1 cellular context compared by ENCODE assay signal in the genomic region with DNA sequence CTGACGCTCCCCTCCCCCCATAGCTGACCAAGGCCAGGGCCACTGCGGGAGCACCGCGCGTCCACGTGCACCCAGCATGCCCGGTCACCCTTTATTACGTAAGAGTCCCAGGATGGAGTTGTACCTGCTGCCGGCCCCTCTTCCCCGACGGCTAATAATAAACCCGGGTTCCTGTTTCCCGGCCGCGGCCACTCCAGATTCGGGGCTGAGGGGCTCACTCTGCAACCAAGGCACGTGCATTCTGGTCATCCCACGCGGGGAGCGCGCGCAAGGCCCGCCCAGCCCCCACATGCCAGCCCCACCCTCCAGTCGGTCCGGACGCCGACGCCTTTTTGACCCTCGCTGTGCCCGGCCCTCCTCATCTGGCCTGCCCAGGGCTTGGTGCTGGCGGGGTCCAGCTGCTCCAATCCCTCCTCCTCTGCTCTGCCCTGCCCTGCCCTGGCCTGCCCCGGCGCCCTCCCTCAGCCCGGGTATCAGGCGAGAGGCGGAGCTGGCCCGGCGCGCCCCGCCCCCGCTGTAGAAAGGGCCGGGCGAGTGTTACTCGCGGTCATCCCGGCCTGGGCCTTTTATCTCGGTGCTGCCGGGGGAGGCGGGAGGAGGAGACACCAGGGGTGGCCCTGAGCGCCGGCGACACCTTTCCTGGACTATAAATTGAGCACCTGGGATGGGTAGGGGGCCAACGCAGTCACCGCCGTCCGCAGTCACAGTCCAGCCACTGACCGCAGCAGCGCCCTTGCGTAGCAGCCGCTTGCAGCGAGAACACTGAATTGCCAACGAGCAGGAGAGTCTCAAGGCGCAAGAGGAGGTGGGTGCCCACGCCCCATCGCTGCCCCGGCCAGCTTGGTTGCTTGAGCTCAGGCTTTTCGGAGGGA.
TF ChIP-seq lines count a peak whose summit lies in the region.

No MANE protein-coding gene starts in this region.

TF ChIP-seq in K562, 482 proteins besides CTCF, POLR2A, EP300 and RAD21 (continued from another document and continues in another):
- TF ChIP-seq ESRRB (CRISPR knock-in tag; IDR thresholded peaks at IDR 0.05; ENCODE audit: borderline replicate concordance) (no peak), NR3C1 (CRISPR knock-in tag; IDR thresholded peaks at IDR 0.05) (0 out of 2 replicates have a peak, but pooled peaks have one; percentile 4), MCM2 (IDR thresholded peaks at IDR 0.05; ENCODE audit: low read depth) (no peak), MAZ (CRISPR knock-in tag; conservative IDR thresholded peaks at IDR 0.05 in 1 of 2, IDR thresholded peaks at IDR 0.05 in 1 of 2) (peak; percentile 72 to 76; a peak in 3 of 4 replicates), ZNF79 (CRISPR knock-in tag; IDR thresholded peaks at IDR 0.05; ENCODE audit: low read depth) (no peak), CUX1 (CRISPR knock-in tag; IDR thresholded peaks at IDR 0.05) (no peak), SMARCB1 (IDR thresholded peaks at IDR 0.05; ENCODE audit: insufficient read length, low read depth) (no peak), NELFE (IDR thresholded peaks at IDR 0.05; ENCODE audit: insufficient read depth, insufficient read length) (peak; percentile 13), ZC3H4 (CRISPR knock-in tag; IDR thresholded peaks at IDR 0.05; ENCODE audit: borderline replicate concordance) (no peak), ZNF274 (IDR thresholded peaks at IDR 0.05; ENCODE audit: borderline replicate concordance, low read depth, low read length) (no peak), YY1 (IDR thresholded peaks at IDR 0.05; ENCODE audit: borderline replicate concordance in 1 of 3, control insufficient read depth in 1 of 3, extremely low read depth in 1 of 3, insufficient read depth in 3 of 3, insufficient read length in 1 of 3, insufficient replicate concordance in 2 of 3, low read depth in 1 of 3, low read length in 2 of 3) (no peak), GTF2A2 (tag; IDR thresholded peaks at IDR 0.05) (no peak), ZBTB9 (CRISPR knock-in tag; IDR thresholded peaks at IDR 0.05) (no peak), PBX2 (CRISPR knock-in tag; IDR thresholded peaks at IDR 0.05; ENCODE audit: low read depth) (no peak), PBX2 (tag; conservative IDR thresholded peaks at IDR 0.05; ENCODE audit: low read depth) (no peak), GABPA (tag; conservative IDR thresholded peaks at IDR 0.05; ENCODE audit: low read depth) (peak; percentile 21; the same call in 1 of the 2 replicates), HOXB6 (CRISPR knock-in tag; IDR thresholded peaks at IDR 0.05; ENCODE audit: borderline replicate concordance) (no peak), ZNF253 (CRISPR knock-in tag; conservative IDR thresholded peaks at IDR 0.05) (no peak), KDM1A (IDR thresholded peaks at IDR 0.05) (peak in 1 of 2 experiments; percentile 56; a peak in 3 of 4 replicates), E2F3 (CRISPR knock-in tag; IDR thresholded peaks at IDR 0.05) (no peak), THRAP3 (IDR thresholded peaks at IDR 0.05; ENCODE audit: borderline replicate concordance) (no peak), BCLAF1 (IDR thresholded peaks at IDR 0.05; ENCODE audit: borderline replicate concordance in 1 of 2, control insufficient read depth in 1 of 2, low read depth in 2 of 2, low read length in 1 of 2) (no peak), BRF1 (IDR thresholded peaks at IDR 0.05; ENCODE audit: borderline replicate concordance, extremely low read depth, insufficient read length) (no peak), HDAC2 (IDR thresholded peaks at IDR 0.05) (peak; percentile 74; the same call in 1 of the 2 replicates), ARNT (IDR thresholded peaks at IDR 0.05) (no peak)
- TF ChIP-seq, protein P1, sequence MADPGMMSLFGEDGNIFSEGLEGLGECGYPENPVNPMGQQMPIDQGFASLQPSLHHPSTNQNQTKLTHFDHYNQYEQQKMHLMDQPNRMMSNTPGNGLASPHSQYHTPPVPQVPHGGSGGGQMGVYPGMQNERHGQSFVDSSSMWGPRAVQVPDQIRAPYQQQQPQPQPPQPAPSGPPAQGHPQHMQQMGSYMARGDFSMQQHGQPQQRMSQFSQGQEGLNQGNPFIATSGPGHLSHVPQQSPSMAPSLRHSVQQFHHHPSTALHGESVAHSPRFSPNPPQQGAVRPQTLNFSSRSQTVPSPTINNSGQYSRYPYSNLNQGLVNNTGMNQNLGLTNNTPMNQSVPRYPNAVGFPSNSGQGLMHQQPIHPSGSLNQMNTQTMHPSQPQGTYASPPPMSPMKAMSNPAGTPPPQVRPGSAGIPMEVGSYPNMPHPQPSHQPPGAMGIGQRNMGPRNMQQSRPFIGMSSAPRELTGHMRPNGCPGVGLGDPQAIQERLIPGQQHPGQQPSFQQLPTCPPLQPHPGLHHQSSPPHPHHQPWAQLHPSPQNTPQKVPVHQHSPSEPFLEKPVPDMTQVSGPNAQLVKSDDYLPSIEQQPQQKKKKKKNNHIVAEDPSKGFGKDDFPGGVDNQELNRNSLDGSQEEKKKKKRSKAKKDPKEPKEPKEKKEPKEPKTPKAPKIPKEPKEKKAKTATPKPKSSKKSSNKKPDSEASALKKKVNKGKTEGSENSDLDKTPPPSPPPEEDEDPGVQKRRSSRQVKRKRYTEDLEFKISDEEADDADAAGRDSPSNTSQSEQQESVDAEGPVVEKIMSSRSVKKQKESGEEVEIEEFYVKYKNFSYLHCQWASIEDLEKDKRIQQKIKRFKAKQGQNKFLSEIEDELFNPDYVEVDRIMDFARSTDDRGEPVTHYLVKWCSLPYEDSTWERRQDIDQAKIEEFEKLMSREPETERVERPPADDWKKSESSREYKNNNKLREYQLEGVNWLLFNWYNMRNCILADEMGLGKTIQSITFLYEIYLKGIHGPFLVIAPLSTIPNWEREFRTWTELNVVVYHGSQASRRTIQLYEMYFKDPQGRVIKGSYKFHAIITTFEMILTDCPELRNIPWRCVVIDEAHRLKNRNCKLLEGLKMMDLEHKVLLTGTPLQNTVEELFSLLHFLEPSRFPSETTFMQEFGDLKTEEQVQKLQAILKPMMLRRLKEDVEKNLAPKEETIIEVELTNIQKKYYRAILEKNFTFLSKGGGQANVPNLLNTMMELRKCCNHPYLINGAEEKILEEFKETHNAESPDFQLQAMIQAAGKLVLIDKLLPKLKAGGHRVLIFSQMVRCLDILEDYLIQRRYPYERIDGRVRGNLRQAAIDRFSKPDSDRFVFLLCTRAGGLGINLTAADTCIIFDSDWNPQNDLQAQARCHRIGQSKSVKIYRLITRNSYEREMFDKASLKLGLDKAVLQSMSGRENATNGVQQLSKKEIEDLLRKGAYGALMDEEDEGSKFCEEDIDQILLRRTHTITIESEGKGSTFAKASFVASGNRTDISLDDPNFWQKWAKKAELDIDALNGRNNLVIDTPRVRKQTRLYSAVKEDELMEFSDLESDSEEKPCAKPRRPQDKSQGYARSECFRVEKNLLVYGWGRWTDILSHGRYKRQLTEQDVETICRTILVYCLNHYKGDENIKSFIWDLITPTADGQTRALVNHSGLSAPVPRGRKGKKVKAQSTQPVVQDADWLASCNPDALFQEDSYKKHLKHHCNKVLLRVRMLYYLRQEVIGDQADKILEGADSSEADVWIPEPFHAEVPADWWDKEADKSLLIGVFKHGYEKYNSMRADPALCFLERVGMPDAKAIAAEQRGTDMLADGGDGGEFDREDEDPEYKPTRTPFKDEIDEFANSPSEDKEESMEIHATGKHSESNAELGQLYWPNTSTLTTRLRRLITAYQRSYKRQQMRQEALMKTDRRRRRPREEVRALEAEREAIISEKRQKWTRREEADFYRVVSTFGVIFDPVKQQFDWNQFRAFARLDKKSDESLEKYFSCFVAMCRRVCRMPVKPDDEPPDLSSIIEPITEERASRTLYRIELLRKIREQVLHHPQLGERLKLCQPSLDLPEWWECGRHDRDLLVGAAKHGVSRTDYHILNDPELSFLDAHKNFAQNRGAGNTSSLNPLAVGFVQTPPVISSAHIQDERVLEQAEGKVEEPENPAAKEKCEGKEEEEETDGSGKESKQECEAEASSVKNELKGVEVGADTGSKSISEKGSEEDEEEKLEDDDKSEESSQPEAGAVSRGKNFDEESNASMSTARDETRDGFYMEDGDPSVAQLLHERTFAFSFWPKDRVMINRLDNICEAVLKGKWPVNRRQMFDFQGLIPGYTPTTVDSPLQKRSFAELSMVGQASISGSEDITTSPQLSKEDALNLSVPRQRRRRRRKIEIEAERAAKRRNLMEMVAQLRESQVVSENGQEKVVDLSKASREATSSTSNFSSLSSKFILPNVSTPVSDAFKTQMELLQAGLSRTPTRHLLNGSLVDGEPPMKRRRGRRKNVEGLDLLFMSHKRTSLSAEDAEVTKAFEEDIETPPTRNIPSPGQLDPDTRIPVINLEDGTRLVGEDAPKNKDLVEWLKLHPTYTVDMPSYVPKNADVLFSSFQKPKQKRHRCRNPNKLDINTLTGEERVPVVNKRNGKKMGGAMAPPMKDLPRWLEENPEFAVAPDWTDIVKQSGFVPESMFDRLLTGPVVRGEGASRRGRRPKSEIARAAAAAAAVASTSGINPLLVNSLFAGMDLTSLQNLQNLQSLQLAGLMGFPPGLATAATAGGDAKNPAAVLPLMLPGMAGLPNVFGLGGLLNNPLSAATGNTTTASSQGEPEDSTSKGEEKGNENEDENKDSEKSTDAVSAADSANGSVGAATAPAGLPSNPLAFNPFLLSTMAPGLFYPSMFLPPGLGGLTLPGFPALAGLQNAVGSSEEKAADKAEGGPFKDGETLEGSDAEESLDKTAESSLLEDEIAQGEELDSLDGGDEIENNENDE (IDR thresholded peaks at IDR 0.05; ENCODE audit: low read depth, low read length): no peak
